10 cellular contexts compared by ENCODE assay signal in genomic region chr2:191836853-191837769, GRCh38. TPM values are rescaled to one million over a fixed set of nuclear protein-coding genes. Genes with fewer than 3 reads are reported as not detected.
DNase-seq lines count a peak whose midpoint lies in the region; ATAC-seq, FAIRE-seq and TF ChIP-seq lines count a peak whose summit lies in the region.
"Had no signal": no experiment of that assay in that cellular context is flagged by ENCODE, and none has a peak within 500 bp of the region (broad histone marks: within the 10 kb centered on the region; RNA-seq: fewer than 3 reads in every experiment).

No MANE protein-coding gene starts in this region.

- TF ChIP-seq POLR2A in H1 (IDR thresholded peaks at IDR 0.05; ENCODE audit: control extremely low read depth in 1 of 2, low read depth in 2 of 2, low read length in 2 of 2), result no peak
- no peak for TF ChIP-seq POLR2A in transverse colon (IDR thresholded peaks at IDR 0.05)

- intact Hi-C loops in psoas muscle (cut with DNase I) (no loop called here), transverse colon (cut with DNase I; ENCODE audit: low total_unique reads) (loop anchor here (2.0 kb wide), 1 partner anchor 76 kb away; no protein-coding TSS in a partner anchor)

- H3K4me3 ChIP-seq in H1 (ENCODE audit: extremely low read depth in 1 of 4, insufficient read depth in 2 of 4, low read depth in 3 of 4, low read length in 4 of 4) (no peak overlapping the region), psoas muscle (no peak overlapping the region), transverse colon (no peak overlapping the region)

- H2BK12ac ChIP-seq in H1 (ENCODE audit: low read depth, low read length), result no peak overlapping the region

- CTCF ChIA-PET in H1 (lab: Charles Lee; ENCODE audit: partially characterized antibody), result interaction anchor here (0.8 to 6.4 kb wide), 14 partner anchors 10 to 325 kb away, joined by 3 to 37 read pairs (median 6); partner anchors contain the start of gene CAVIN2

- DNase-seq in H1 (ENCODE audit: low read depth in 1 of 2, low spot score in 2 of 2) (no peak), psoas muscle (no peak), retina (no peak), NCI-H2227 (lab: John Stamatoyannopoulos, UW; ENCODE audit: unreplicated experiment) (no peak), transverse colon (no peak)
- DNase-seq: activated CD4-positive, alpha-beta memory T cell treated with anti-CD3 and anti-CD28 coated beads for 36 hours; DMS153 had no signal

- peak overlapping the region; percentile 66; the same call in 1 of the 2 replicates for H2AFZ ChIP-seq in H1 (ENCODE audit: low read length)

- no peak overlapping the region for H4K8ac ChIP-seq in H1 (ENCODE audit: extremely low read depth, insufficient read depth, low read length)

- no peaks in the 10 kb centered on the region for H3K36me3 ChIP-seq in H1 (ENCODE audit: control insufficient read depth in 2 of 4, insufficient read depth in 4 of 4, low read length in 3 of 4)
- peaks cover 0 to 4% of the 10 kb centered on the region in 2 donors for H3K36me3 ChIP-seq in psoas muscle (ENCODE audit: insufficient read depth in 1 of 2, low read depth in 1 of 2)
- no peaks in the 10 kb centered on the region for H3K36me3 ChIP-seq in transverse colon

- TF ChIP-seq CTCF in H1 (IDR thresholded peaks at IDR 0.05; ENCODE audit: control extremely low read depth in 1 of 3, insufficient read depth in 1 of 3, low read depth in 1 of 3, low read length in 3 of 3), result no peak
- TF ChIP-seq CTCF in psoas muscle (IDR thresholded peaks at IDR 0.05), result no peak
- TF ChIP-seq CTCF in transverse colon (IDR thresholded peaks at IDR 0.05), result no peak

- WGBS in H1 (ENCODE audit: extremely low coverage in 1 of 2, insufficient coverage in 1 of 2, insufficient read length in 1 of 2, insufficient replicate concordance in 2 of 2, low coverage in 1 of 2, low lambda C conversion rate in 2 of 2, missing lambda C conversion rate in 1 of 2), 2 experiments, result 97% methylated on average over 9 of the region's 9 CpGs; no CpG with 5 or more reads in 1 of the 2 experiments
- WGBS in psoas muscle, 3 donors, result 46 to 55% (median 48%) methylated on average over 9 of the region's 9 CpGs
- 60 to 71% methylated on average over 2 to 9 of the region's 9 CpGs for WGBS in transverse colon (ENCODE audit: low coverage in 1 of 2), 2 donors

- H2BK15ac ChIP-seq in H1 (ENCODE audit: low read length), result no peak overlapping the region

- H3K56ac ChIP-seq in H1 (replicated peaks; ENCODE audit: insufficient read length, low read depth, low read length), result no peak overlapping the region

- no peak for FAIRE-seq in H1 (lab: Jason Lieb, UNC)

- H3K27ac ChIP-seq in H1 (ENCODE audit: low read depth, low read length) (no peak overlapping the region), psoas muscle (peak overlapping the region; percentile 12), transverse colon (peak overlapping the region in 1 of 4 donors; percentile 2)

- H3K23ac ChIP-seq in H1 (ENCODE audit: insufficient read length), result no peak overlapping the region

- no peak overlapping the region for H3K9ac ChIP-seq in H1 (replicated peaks in 1 of 4; ENCODE audit: extremely low read depth in 1 of 4, low read depth in 3 of 4, low read length in 3 of 4)

- no peak overlapping the region for H3K4ac ChIP-seq in H1 (replicated peaks; ENCODE audit: insufficient read length, low read depth, low read length)

- H4K5ac ChIP-seq in H1 (ENCODE audit: insufficient read length, low read depth, low read length), result no peak overlapping the region

- no peak overlapping the region for H3K14ac ChIP-seq in H1 (ENCODE audit: insufficient read length)

- TF ChIP-seq RAD21 in H1 (IDR thresholded peaks at IDR 0.05 in 1 of 2, conservative IDR thresholded peaks at IDR 0.05 in 1 of 2; ENCODE audit: low read depth in 2 of 2, low read length in 2 of 2), result no peak

- no peak overlapping the region for H3K4me2 ChIP-seq in H1 (ENCODE audit: insufficient read depth in 1 of 2, low read depth in 2 of 2, low read length in 2 of 2)

- no peak for TF ChIP-seq EP300 in H1 (IDR thresholded peaks at IDR 0.05; ENCODE audit: borderline replicate concordance in 1 of 2, low read depth in 2 of 2, low read length in 2 of 2)
- no peak for TF ChIP-seq EP300 in transverse colon (IDR thresholded peaks at IDR 0.05; ENCODE audit: low read depth)

- H2BK5ac ChIP-seq in H1 (ENCODE audit: low read depth, low read length), result no peak overlapping the region

- no peak overlapping the region for H2AK5ac ChIP-seq in H1 (ENCODE audit: low read depth, low read length)

- H3K18ac ChIP-seq in H1 (ENCODE audit: extremely low read depth, low read length), result no peak overlapping the region

- ATAC-seq in GM18873 (IDR thresholded peaks at IDR 0.05; ENCODE audit: low FRiP score, unreplicated experiment) (peak; percentile 70), HG03039 (IDR thresholded peaks at IDR 0.05; ENCODE audit: unreplicated experiment) (peak; percentile 81), psoas muscle (no peak), GM21528 (IDR thresholded peaks at IDR 0.05; ENCODE audit: low FRiP score, unreplicated experiment) (no peak)

- H4K91ac ChIP-seq in H1 (replicated peaks; ENCODE audit: insufficient read length, low read length), result no peak overlapping the region

- H3K79me2 ChIP-seq in H1 (ENCODE audit: control insufficient read depth in 1 of 2, insufficient read depth in 2 of 2, low read length in 2 of 2), result no peaks in the 10 kb centered on the region; a peak in 1 of 4 replicates

- H3K9me3 ChIP-seq in H1 (ENCODE audit: insufficient read depth in 2 of 2, low read depth in 1 of 2, low read length in 1 of 2) (no peaks in the 10 kb centered on the region), psoas muscle (no peaks in the 10 kb centered on the region), transverse colon (no peaks in the 10 kb centered on the region)

- POLR2A ChIA-PET in H1 (lab: Charles Lee; ENCODE audit: partially characterized antibody), result no interaction called here

- no peaks in the 10 kb centered on the region for H4K20me1 ChIP-seq in H1 (replicated peaks in 1 of 2; ENCODE audit: control insufficient read depth in 1 of 2, insufficient read depth in 2 of 2, low read length in 2 of 2)

- H3K23me2 ChIP-seq in H1 (ENCODE audit: low read depth, low read length), result no peaks in the 10 kb centered on the region

- no peak overlapping the region for H2BK120ac ChIP-seq in H1 (replicated peaks; ENCODE audit: low read depth, low read length)

- H2BK20ac ChIP-seq in H1 (ENCODE audit: low read length), result no peak overlapping the region

- H3K27me3 ChIP-seq in H1 (replicated peaks in 1 of 4; ENCODE audit: control insufficient read depth in 3 of 4, extremely low read depth in 1 of 4, insufficient read depth in 3 of 4, low read length in 3 of 4) (no peaks in the 10 kb centered on the region), psoas muscle (ENCODE audit: insufficient read depth in 3 of 3, low read length in 2 of 3) (no peaks in the 10 kb centered on the region), transverse colon (no peaks in the 10 kb centered on the region)

- H3K4me1 ChIP-seq in H1 (replicated peaks in 1 of 4; ENCODE audit: control insufficient read depth in 3 of 4, insufficient read depth in 4 of 4, low read length in 3 of 4) (peaks cover 0 to 3% (median 0%) of the 10 kb centered on the region in 4 experiments; a peak in 1 of 7 replicates), psoas muscle (peaks cover 2% of the 10 kb centered on the region), transverse colon (peaks cover 0 to 9% (median 0%) of the 10 kb centered on the region in 4 donors)

- H3K79me1 ChIP-seq in H1 (ENCODE audit: low read depth, low read length), result no peaks in the 10 kb centered on the region

- in situ Hi-C loops in transverse colon (cut with MboI; ENCODE audit: low pct_ligation_motif_present in 1 of 4, low pct_unique_long_range_greater_than_20kb in 1 of 4, low sequenced_read_pairs in 3 of 4), result no loop called here

TF ChIP-seq in H1, 55 proteins besides CTCF, POLR2A, EP300 and RAD21:
- TF ChIP-seq SUZ12 (IDR thresholded peaks at IDR 0.05; ENCODE audit: low read length), result no peak
- no peak for TF ChIP-seq EZH2 (IDR thresholded peaks at IDR 0.05; ENCODE audit: low read depth, low read length, severe bottlenecking)
- no peak for TF ChIP-seq KDM4A (IDR thresholded peaks at IDR 0.05; ENCODE audit: low read depth, low read length, severe bottlenecking)
TF ChIP-seq in H1: peak in this region for 0.

RNA-seq across cellular contexts. Expression of gene CAVIN2, which starts 9.8 kb away (rescaled TPM):
- not detected in 2 replicates for total RNA-seq in H1 (2021; fragmentation: NEBNext Ultra II Directional; extraction: Animal tissue kit (Norgen Biotek cat#: 25700))
- 0.03 TPM in 2 replicates for polyA plus RNA-seq in H1 (2011; rRNA removed)
- not detected for polyA plus RNA-seq in H1 (2011; cell fraction: cytosol; rRNA removed)
- not detected for polyA plus RNA-seq in H1 (2011; cell fraction: nucleus; rRNA removed)
- polyA plus RNA-seq in H1 (2012, experiment 1 of 2), result 0.07 TPM in 1 of 4 replicates, not detected in the others
- not detected for polyA plus RNA-seq in H1 (2012, experiment 2 of 2)
- 0.02 TPM for polyA plus RNA-seq in H1 (2013, experiment 1 of 2)
- 0.02 TPM for polyA plus RNA-seq in H1 (2013, experiment 2 of 2)
- 0.13 TPM in 1 of 2 replicates, not detected in the other for polyA minus RNA-seq in H1 (2011; rRNA and poly(A)+ RNA removed)
- not detected for polyA minus RNA-seq in H1 (2011; cell fraction: cytosol; rRNA and poly(A)+ RNA removed)
- polyA minus RNA-seq in H1 (2011; cell fraction: nucleus; rRNA and poly(A)+ RNA removed), result not detected
- total RNA-seq in psoas muscle, result 10 to 100 TPM; 16.8 to 38.7 (median 23.9) TPM
- polyA plus RNA-seq in psoas muscle, result 10 to 100 TPM; 15.9 to 25.6 (median 25.5) TPM
- total RNA-seq in transverse colon, result 10 to 100 TPM; 21.3 to 59.3 (median 25.0) TPM
- total RNA-seq: activated CD4-positive, alpha-beta memory T cell treated with anti-CD3 and anti-CD28 coated beads for 36 hours had no signal

Comparison
In these comparisons a context has a peak if more than half of its experiments do, and no peak if none do; other contexts are left out.
1. ATAC-seq: peak in GM18873 (single experiment) and HG03039 (single experiment); none in psoas muscle (0 of 4) and GM21528 (single experiment).
2. RNA of gene CAVIN2, which starts 9.8 kb away (total RNA-seq): 16.8 to 38.7 TPM in psoas muscle and 21.3 to 59.3 TPM in transverse colon; not detected in H1; every median in the first group is over 10 times any median in the second.